In the genomic region with DNA sequence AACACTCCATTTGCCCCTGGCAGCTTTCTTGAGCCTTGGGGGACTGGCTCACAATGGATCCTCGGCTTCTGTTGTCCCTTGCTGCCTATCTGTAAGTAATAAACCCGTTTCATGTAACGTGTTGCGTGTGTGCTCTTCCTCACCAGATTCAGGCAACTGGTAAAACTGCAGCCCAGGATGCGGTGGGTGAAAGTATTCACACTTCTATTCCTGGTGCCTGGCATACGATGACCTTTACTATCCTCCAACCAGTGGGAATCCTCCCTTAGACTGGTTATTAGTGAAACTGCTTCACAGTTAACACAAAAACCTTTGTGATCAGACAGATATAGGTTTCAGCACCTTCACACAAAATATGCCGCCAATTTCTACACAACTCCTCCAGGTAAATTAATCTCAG, we compare ENCODE assay signal across 29 cellular contexts.
"Had no signal": no experiment of that assay in that cellular context is flagged by ENCODE, and none has a peak within 500 bp of the region (broad histone marks: within the 10 kb centered on the region; RNA-seq: fewer than 3 reads in every experiment).

No MANE protein-coding gene starts in this region.

- H3K27me3 Mint-ChIP-seq: activated B cell treated with CpG ODN at 0.5 μM for 24 hours; activated CD8-positive, alpha-beta T cell treated with anti-CD3 and anti-CD28 coated beads for 36 hours; activated naive CD4-positive, alpha-beta T cell treated with anti-CD3 and anti-CD28 coated beads, Interleukin-2, amount 50 U/mL, for 24 hours; activated naive CD8-positive, alpha-beta T cell treated with anti-CD3 and anti-CD28 coated beads for 36 hours; activated naive CD8-positive, alpha-beta T cell treated with anti-CD3 and anti-CD28 coated beads, Interleukin-2, amount 50 U/mL, for 24 hours had no signal

- ATAC-seq: activated CD4-positive, CD25-positive, alpha-beta regulatory T cell treated with anti-CD3 and anti-CD28 coated beads, Interleukin-2, amount 50 U/mL, for 24 hours; activated CD8-positive, alpha-beta T cell treated with anti-CD3 and anti-CD28 coated beads for 36 hours; activated naive CD8-positive, alpha-beta T cell treated with anti-CD3 and anti-CD28 coated beads, Interleukin-2, amount 50 U/mL, for 24 hours; activated T-cell treated with anti-CD3 and anti-CD28 coated beads, Interleukin-2, amount 50 U/mL, for 4 hours; body of pancreas; gastroesophageal sphincter had no signal

- H3K4me3 Mint-ChIP-seq: activated B cell treated with CpG ODN at 0.5 μM for 24 hours; activated CD8-positive, alpha-beta T cell treated with anti-CD3 and anti-CD28 coated beads for 36 hours; activated naive CD4-positive, alpha-beta T cell treated with anti-CD3 and anti-CD28 coated beads for 36 hours; activated naive CD4-positive, alpha-beta T cell treated with anti-CD3 and anti-CD28 coated beads, Interleukin-2, amount 50 U/mL, for 24 hours; activated naive CD8-positive, alpha-beta T cell treated with anti-CD3 and anti-CD28 coated beads for 36 hours; activated naive CD8-positive, alpha-beta T cell treated with anti-CD3 and anti-CD28 coated beads, Interleukin-2, amount 50 U/mL, for 24 hours; activated T-cell treated with anti-CD3 and anti-CD28 coated beads, Interleukin-2, amount 50 U/mL, for 4 hours; activated T-helper 1 cell treated with anti-CD3 and anti-CD28 coated beads, Interleukin-12 subunit alpha, Interleukin-12 subunit beta, Interleukin-2, Interleukin-4 antibody, amounts not matched to agents 30 ng/mL and 10 ng/mL and 1 ng/mL, durations not matched to agents 14 hours and 24 hours and 36 hours; T-helper 2 cell treated with Interferon-gamma antibody and Interleukin-4, amounts not matched to agents 5 μg/mL and 100 μg/mL, for 36 hours had no signal

- DNase-seq: activated B cell treated with CpG ODN at 0.5 μM for 24 hours; activated CD4-positive, alpha-beta T cell treated with anti-CD3 and anti-CD28 coated beads for 48 hours; activated CD4-positive, alpha-beta T cell treated with anti-CD3 and anti-CD28 coated beads, Interleukin-2, amount 50 U/mL, for 1 hour; activated CD4-positive, alpha-beta T cell treated with anti-CD3 and anti-CD28 coated beads, Interleukin-2, amount 50 U/mL, for 48 hours; activated CD8-positive, alpha-beta memory T cell treated with anti-CD3 and anti-CD28 coated beads for 24 hours; activated CD8-positive, alpha-beta T cell treated with anti-CD3 and anti-CD28 coated beads for 36 hours; activated effector memory CD4-positive, alpha-beta T cell treated with anti-CD3 and anti-CD28 coated beads, Interleukin-2, amount 50 U/mL, for 16 hours; activated naive CD4-positive, alpha-beta T cell treated with anti-CD3 and anti-CD28 coated beads for 36 hours; activated naive CD8-positive, alpha-beta T cell treated with anti-CD3 and anti-CD28 coated beads for 36 hours; activated naive CD8-positive, alpha-beta T cell treated with anti-CD3 and anti-CD28 coated beads, Interleukin-2, amount 50 U/mL, for 24 hours; activated T-cell treated with anti-CD3 and anti-CD28 coated beads, Interleukin-2, amount 50 U/mL, for 4 hours; adrenal gland; amygdala; aorta; body of pancreas; central memory CD4-positive, alpha-beta T cell; cerebellar nuclear complex; colonic mucosa; effector CD8-positive, alpha-beta T cell; esophagus squamous epithelium; T1000; WERI-Rb-1 had no signal

- H3K27me3 ChIP-seq: adrenal gland, body of pancreas, colonic mucosa, esophagus squamous epithelium, gastroesophageal sphincter had no signal

- H3K4me1 Mint-ChIP-seq: activated B cell treated with CpG ODN at 0.5 μM for 24 hours; activated naive CD4-positive, alpha-beta T cell treated with anti-CD3 and anti-CD28 coated beads, Interleukin-2, amount 50 U/mL, for 24 hours; activated naive CD8-positive, alpha-beta T cell treated with anti-CD3 and anti-CD28 coated beads for 36 hours; activated naive CD8-positive, alpha-beta T cell treated with anti-CD3 and anti-CD28 coated beads, Interleukin-2, amount 50 U/mL, for 24 hours had no signal

- H3K4me3 ChIP-seq: adrenal gland, body of pancreas, colonic mucosa, esophagus squamous epithelium, gastroesophageal sphincter had no signal

- H3K27ac ChIP-seq: adrenal gland, body of pancreas, colonic mucosa, epithelial cell of prostate, esophagus squamous epithelium, gastroesophageal sphincter, WERI-Rb-1 had no signal

- H3K4me1 ChIP-seq: adrenal gland, body of pancreas, colonic mucosa, esophagus squamous epithelium, gastroesophageal sphincter had no signal

- H3K27ac Mint-ChIP-seq: activated B cell treated with CpG ODN at 0.5 μM for 24 hours; activated CD8-positive, alpha-beta T cell treated with anti-CD3 and anti-CD28 coated beads for 36 hours; activated naive CD4-positive, alpha-beta T cell treated with anti-CD3 and anti-CD28 coated beads for 36 hours; activated naive CD4-positive, alpha-beta T cell treated with anti-CD3 and anti-CD28 coated beads, Interleukin-2, amount 50 U/mL, for 24 hours; activated naive CD8-positive, alpha-beta T cell treated with anti-CD3 and anti-CD28 coated beads for 36 hours; activated naive CD8-positive, alpha-beta T cell treated with anti-CD3 and anti-CD28 coated beads, Interleukin-2, amount 50 U/mL, for 24 hours; activated T-helper 1 cell treated with anti-CD3 and anti-CD28 coated beads, Interleukin-12 subunit alpha, Interleukin-12 subunit beta, Interleukin-2, Interleukin-4 antibody, amounts not matched to agents 30 ng/mL and 10 ng/mL and 1 ng/mL, durations not matched to agents 14 hours and 24 hours and 36 hours; activated T-helper 2 cell treated with anti-CD3 and anti-CD28 coated beads, Interferon-gamma antibody, Interleukin-2, Interleukin-4, amounts not matched to agents 10 μg/mL and 5 μg/mL and 100 μg/mL, durations not matched to agents 14 hours and 24 hours and 36 hours; T-helper 2 cell treated with Interferon-gamma antibody and Interleukin-4, amounts not matched to agents 5 μg/mL and 100 μg/mL, for 36 hours had no signal

- H3K36me3 ChIP-seq: colonic mucosa had no signal

- H3K9me3 ChIP-seq: adrenal gland, body of pancreas, colonic mucosa, esophagus squamous epithelium, gastroesophageal sphincter had no signal
